26 cellular contexts compared by ENCODE assay signal in genomic region chr5:2574155-2574554, GRCh38.
"Had no signal": no experiment of that assay in that cellular context is flagged by ENCODE, and none has a peak within 500 bp of the region (broad histone marks: within the 10 kb centered on the region; RNA-seq: fewer than 3 reads in every experiment).

No MANE protein-coding gene starts in this region.

- H3K4me2 ChIP-seq: smooth muscle cell had no signal

- H3K4me1 Mint-ChIP-seq: natural killer cell; stimulated activated naive CD8-positive, alpha-beta T cell treated with anti-CD3 and anti-CD28 coated beads, Interleukin-15, amount 100 ng/mL, for 72 hours had no signal

- H3K4me1 ChIP-seq: gastrocnemius medialis, lower lobe of right lung, right atrium auricular region, suprapubic skin, transverse colon, upper lobe of right lung, uterus had no signal

- H3K36me3 ChIP-seq: gastrocnemius medialis, lower lobe of right lung, ovary, right atrium auricular region, suprapubic skin, transverse colon, upper lobe of right lung, uterus had no signal

- H3K9me3 Mint-ChIP-seq: endodermal cell had no signal

- H3K9me3 ChIP-seq: gastrocnemius medialis, lower lobe of right lung, ovary, right atrium auricular region, suprapubic skin, transverse colon, upper lobe of right lung, uterus had no signal

- DNase-seq: dorsolateral prefrontal cortex; effector CD4-positive, alpha-beta T cell; endodermal cell; foreskin fibroblast; gastrocnemius medialis; head of caudate nucleus; left ventricle myocardium superior; lower lobe of right lung; natural killer cell; occipital lobe; ovary; stimulated activated CD4-positive, alpha-beta T cell treated with anti-CD3 and anti-CD28 coated beads, Interleukin-12 subunit alpha, Interleukin-12 subunit beta, amount 100 ng/mL, for 4 hours; stimulated activated CD4-positive, alpha-beta T cell treated with anti-CD3 and anti-CD28 coated beads, Interleukin-1b, Interleukin-23, amount 100 ng/mL, for 48 hours; stimulated activated CD4-positive, alpha-beta T cell treated with anti-CD3 and anti-CD28 coated beads, Interleukin-4, amount 100 ng/mL, for 1 hour; stimulated activated CD8-positive, alpha-beta memory T cell treated with anti-CD3 and anti-CD28 coated beads, Interleukin-4, amount 100 ng/mL, for 48 hours; stimulated activated naive CD4-positive, alpha-beta T cell; stimulated activated naive CD8-positive, alpha-beta T cell treated with anti-CD3 and anti-CD28 coated beads, Interleukin-15, amount 100 ng/mL, for 72 hours; transverse colon; upper lobe of right lung; uterus had no signal

- H3K27me3 ChIP-seq: gastrocnemius medialis, ovary, right atrium auricular region, transverse colon, upper lobe of right lung, uterus had no signal

- H3K4me3 ChIP-seq: dorsolateral prefrontal cortex, gastrocnemius medialis, lower lobe of right lung, ovary, right atrium auricular region, smooth muscle cell, suprapubic skin, transverse colon, upper lobe of right lung, uterus had no signal

- H3K27ac Mint-ChIP-seq: endodermal cell; natural killer cell; progenitor cell of endocrine pancreas; stimulated activated naive CD8-positive, alpha-beta T cell treated with anti-CD3 and anti-CD28 coated beads, Interleukin-15, amount 100 ng/mL, for 72 hours had no signal

- H3K4me3 Mint-ChIP-seq: endodermal cell; natural killer cell; stimulated activated naive CD8-positive, alpha-beta T cell treated with anti-CD3 and anti-CD28 coated beads, Interleukin-15, amount 100 ng/mL, for 72 hours had no signal

- H3K27ac ChIP-seq: dorsolateral prefrontal cortex, epithelial cell of prostate, gastrocnemius medialis, lower lobe of right lung, ovary, right atrium auricular region, suprapubic skin, transverse colon, upper lobe of right lung, uterus had no signal

- ATAC-seq: gastrocnemius medialis; left ventricle myocardium superior; sciatic nerve; stimulated activated naive CD8-positive, alpha-beta T cell treated with anti-CD3 and anti-CD28 coated beads, Interleukin-15, amount 100 ng/mL, for 72 hours; upper lobe of right lung had no signal

- H3K36me3 Mint-ChIP-seq: natural killer cell had no signal
